ENCODE assay signal across 12 cellular contexts in genomic region chr3:115072265-115073008, GRCh38.
A peak's percentile ranks its signal among the peaks of the same experiment; 100 is the strongest.
DNase-seq lines count a peak whose midpoint lies in the region; ATAC-seq and TF ChIP-seq lines count a peak whose summit lies in the region.
"Had no signal": no experiment of that assay in that cellular context is flagged by ENCODE, and none has a peak within 500 bp of the region (broad histone marks: within the 10 kb centered on the region; RNA-seq: fewer than 3 reads in every experiment).

No MANE protein-coding gene starts in this region.

- ATAC-seq in HG03135 (IDR thresholded peaks at IDR 0.05; ENCODE audit: unreplicated experiment), result no peak

- H3K4me3 ChIP-seq in AG10803 (ENCODE audit: low read length), result peak overlapping the region; percentile 48
- H3K4me3 ChIP-seq in cardiac fibroblast (replicated peaks in 1 of 2; ENCODE audit: low read depth in 2 of 2, low read length in 2 of 2), result no peak overlapping the region
- H3K4me3 ChIP-seq: right lobe of liver had no signal

- peak; percentile 66 for DNase-seq in AG10803 (ENCODE audit: low read depth)
- DNase-seq in NCI-H1105 treated with DMSO at 0.1 percent for 48 hours (lab: John Stamatoyannopoulos, UW), result peak; percentile 68
- DNase-seq in cardiac fibroblast (ENCODE audit: low read depth in 2 of 2), result peak; percentile 62
- DNase-seq in lung microvascular endothelial cell (ENCODE audit: low read depth in 2 of 2), result peak; percentile 68 to 89
- DNase-seq in NCI-H524 treated with DMSO at 0.1 percent for 48 hours (lab: John Stamatoyannopoulos, UW), result no peak
- DNase-seq in amygdala (lab: John Stamatoyannopoulos, UW), result no peak
- no peak for DNase-seq in D341Med (ENCODE audit: low spot score)
- DNase-seq: activated CD4-positive, alpha-beta T cell treated with anti-CD3 and anti-CD28 coated beads for 48 hours; CD4-positive, CD25-positive, alpha-beta regulatory T cell; right lobe of liver; stimulated activated naive CD4-positive, alpha-beta T cell had no signal

- TF ChIP-seq CTCF in AG10803 (conservative IDR thresholded peaks at IDR 0.05; ENCODE audit: low read length), result no peak
- TF ChIP-seq CTCF in cardiac fibroblast (IDR thresholded peaks at IDR 0.05; ENCODE audit: low read depth, low read length), result no peak

Comparison
In these comparisons a context has a peak if more than half of its experiments do, and no peak if none do; other contexts are left out.
1. DNase-seq: peak in AG10803 (single experiment), NCI-H1105 treated with DMSO at 0.1 percent for 48 hours (single experiment), cardiac fibroblast (2 of 2) and lung microvascular endothelial cell (2 of 2); none in NCI-H524 treated with DMSO at 0.1 percent for 48 hours (single experiment), amygdala (0 of 56) and D341Med (single experiment).